9 cellular contexts compared by ENCODE assay signal in the genomic region with DNA sequence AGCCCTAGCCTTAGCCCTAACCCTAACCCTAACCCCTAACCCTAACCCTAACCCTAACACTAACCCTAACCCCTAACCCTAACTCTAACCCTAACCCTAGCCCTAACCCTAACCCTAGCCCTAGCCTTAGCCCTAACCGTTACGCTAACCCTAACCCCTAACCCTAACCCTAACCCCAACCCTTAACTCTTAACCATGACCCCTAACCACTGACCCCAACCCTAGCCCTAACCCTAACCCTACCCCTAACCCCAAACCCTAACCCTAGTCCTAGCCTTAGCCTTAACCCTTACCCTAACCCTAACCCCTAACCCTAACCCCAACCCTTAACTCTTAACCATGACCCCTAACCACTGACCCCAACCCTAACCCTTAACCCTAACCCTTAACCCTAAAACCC. TPM values are rescaled to one million over a fixed set of nuclear protein-coding genes. Genes with fewer than 3 reads are reported as not detected.
"Had no signal": no experiment of that assay in that cellular context is flagged by ENCODE, and none has a peak within 500 bp of the region (broad histone marks: within the 10 kb centered on the region; RNA-seq: fewer than 3 reads in every experiment).

No MANE protein-coding gene starts in this region.

RNA-seq across cellular contexts. Expression of a gene that starts 14.2 kb away (rescaled TPM):
- total RNA-seq: activated CD4-positive, alpha-beta T cell treated with anti-CD3 and anti-CD28 coated beads, Interleukin-2, amount 10 ng/mL, durations not matched to agents 24 days and 14 days; activated CD8-positive, alpha-beta memory T cell treated with anti-CD3 and anti-CD28 coated beads for 36 hours; activated CD8-positive, alpha-beta T cell treated with anti-CD3 and anti-CD28 coated beads for 36 hours; activated naive CD8-positive, alpha-beta T cell treated with anti-CD3 and anti-CD28 coated beads for 36 hours; activated T-cell treated with anti-CD3 and anti-CD28 coated beads, Interleukin-2, amount 50 U/mL, for 72 hours; aorta; M059J; SJCRH30 had no signal
- polyA plus RNA-seq: aorta, SK-N-SH had no signal
